1 cellular context compared by ENCODE assay signal in genomic region chr14:21455592-21455911, GRCh38.
TF ChIP-seq lines count a peak whose summit lies in the region.

No MANE protein-coding gene starts in this region.

TF ChIP-seq in HepG2, 621 proteins besides CTCF, POLR2A, EP300 and RAD21 (continues in another document):
- TF ChIP-seq RFX3 (CRISPR knock-in tag; IDR thresholded peaks at IDR 0.05) (no peak), NKX3-1 (CRISPR knock-in tag; IDR thresholded peaks at IDR 0.05) (no peak), KDM4B (CRISPR knock-in tag; IDR thresholded peaks at IDR 0.05) (no peak), CBX2 (IDR thresholded peaks at IDR 0.05; ENCODE audit: low read depth, low read length) (no peak), CBX2 (CRISPR knock-in tag; IDR thresholded peaks at IDR 0.05; ENCODE audit: low read depth) (no peak), ZSCAN25 (CRISPR knock-in tag; IDR thresholded peaks at IDR 0.05) (no peak; the same call in 1 of the 2 replicates), HIVEP1 (CRISPR knock-in tag; IDR thresholded peaks at IDR 0.05) (peak; percentile 73; the same call in 1 of the 2 replicates), ZNF549 (CRISPR knock-in tag; IDR thresholded peaks at IDR 0.05) (no peak), HNF4G (IDR thresholded peaks at IDR 0.05; ENCODE audit: borderline replicate concordance, low read depth, low read length) (peak; percentile 6; the same call in 1 of the 2 replicates), HNF4G (CRISPR knock-in tag; IDR thresholded peaks at IDR 0.05; ENCODE audit: borderline replicate concordance, low read depth) (no peak), HNF1B (CRISPR knock-in tag; IDR thresholded peaks at IDR 0.05) (0 out of 2 replicates have a peak, but pooled peaks have one; percentile 5), ZNF501 (CRISPR knock-in tag; IDR thresholded peaks at IDR 0.05) (no peak), ZNF691 (CRISPR knock-in tag; IDR thresholded peaks at IDR 0.05; ENCODE audit: borderline replicate concordance, low read depth) (peak; percentile 14; the same call in 1 of the 2 replicates), TCF7 (IDR thresholded peaks at IDR 0.05; ENCODE audit: low read depth) (no peak), PAX8 (CRISPR knock-in tag; IDR thresholded peaks at IDR 0.05; ENCODE audit: borderline replicate concordance) (no peak), DNMT1 (CRISPR knock-in tag; IDR thresholded peaks at IDR 0.05) (0 out of 2 replicates have a peak, but pooled peaks have one; percentile 22), POLR2G (IDR thresholded peaks at IDR 0.05; ENCODE audit: low read depth, low read length) (no peak), EEA1 (CRISPR knock-in tag; IDR thresholded peaks at IDR 0.05; ENCODE audit: borderline replicate concordance) (0 out of 2 replicates have a peak, but pooled peaks have one; percentile 62), ZFP90 (CRISPR knock-in tag; IDR thresholded peaks at IDR 0.05; ENCODE audit: borderline replicate concordance) (0 out of 2 replicates have a peak, but pooled peaks have one; percentile 20), ZNF496 (CRISPR knock-in tag; IDR thresholded peaks at IDR 0.05; ENCODE audit: insufficient replicate concordance) (no peak), ZNF296 (CRISPR knock-in tag; conservative IDR thresholded peaks at IDR 0.05) (0 out of 2 replicates have a peak, but pooled peaks have one; percentile 44), ZNF224 (CRISPR knock-in tag; IDR thresholded peaks at IDR 0.05) (peak; percentile 20; the same call in 1 of the 2 replicates), YEATS4 (CRISPR knock-in tag; IDR thresholded peaks at IDR 0.05; ENCODE audit: borderline replicate concordance) (no peak), NCOA2 (CRISPR knock-in tag; IDR thresholded peaks at IDR 0.05) (0 out of 2 replicates have a peak, but pooled peaks have one; percentile 1), KDM3A (CRISPR knock-in tag; IDR thresholded peaks at IDR 0.05; ENCODE audit: low read depth) (no peak), BHLHE40 (IDR thresholded peaks at IDR 0.05; ENCODE audit: low read length) (no peak), ZNF546 (CRISPR knock-in tag; conservative IDR thresholded peaks at IDR 0.05) (no peak), SAP130 (CRISPR knock-in tag; IDR thresholded peaks at IDR 0.05; ENCODE audit: low read depth) (no peak), AHDC1 (CRISPR knock-in tag; IDR thresholded peaks at IDR 0.05; ENCODE audit: borderline replicate concordance) (0 out of 2 replicates have a peak, but pooled peaks have one; percentile 16), MXD1 (CRISPR knock-in tag; IDR thresholded peaks at IDR 0.05) (no peak), JUND (CRISPR knock-in tag; IDR thresholded peaks at IDR 0.05) (no peak), KDM5A (IDR thresholded peaks at IDR 0.05; ENCODE audit: borderline replicate concordance, low read length) (no peak; the same call in 1 of the 2 replicates), ZNF724P (CRISPR knock-in tag; IDR thresholded peaks at IDR 0.05; ENCODE audit: borderline replicate concordance) (no peak; the same call in 1 of the 2 replicates), NR2F6 (IDR thresholded peaks at IDR 0.05) (no peak; the same call in 1 of the 2 replicates), NR2F6 (CRISPR knock-in tag; IDR thresholded peaks at IDR 0.05) (no peak), ZNF709 (CRISPR knock-in tag; IDR thresholded peaks at IDR 0.05) (no peak), ZNF547 (CRISPR knock-in tag; IDR thresholded peaks at IDR 0.05) (no peak), HIC2 (CRISPR knock-in tag; IDR thresholded peaks at IDR 0.05; ENCODE audit: low read depth) (no peak), ZNF775 (CRISPR knock-in tag; IDR thresholded peaks at IDR 0.05; ENCODE audit: borderline replicate concordance) (0 out of 2 replicates have a peak, but pooled peaks have one; percentile 47), ZFX (CRISPR knock-in tag; IDR thresholded peaks at IDR 0.05; ENCODE audit: low read depth) (no peak), ZNF574 (CRISPR knock-in tag; IDR thresholded peaks at IDR 0.05) (no peak), ZNF20 (CRISPR knock-in tag; IDR thresholded peaks at IDR 0.05) (peak; percentile 81; the same call in 1 of the 2 replicates), ZNF891 (CRISPR knock-in tag; IDR thresholded peaks at IDR 0.05) (peak; percentile 32; the same call in 1 of the 2 replicates), ZBTB7A (CRISPR knock-in tag; IDR thresholded peaks at IDR 0.05) (no peak), ZNF234 (CRISPR knock-in tag; conservative IDR thresholded peaks at IDR 0.05) (0 out of 2 replicates have a peak, but pooled peaks have one; percentile 26), ZC3H13 (CRISPR knock-in tag; IDR thresholded peaks at IDR 0.05) (0 out of 2 replicates have a peak, but pooled peaks have one; percentile 1), RBM39 (IDR thresholded peaks at IDR 0.05; ENCODE audit: low read depth, low read length, poor library complexity, severe bottlenecking) (peak; percentile 51), ZNF337 (CRISPR knock-in tag; IDR thresholded peaks at IDR 0.05; ENCODE audit: borderline replicate concordance, low read depth) (no peak)
- TF ChIP-seq, protein P1, sequence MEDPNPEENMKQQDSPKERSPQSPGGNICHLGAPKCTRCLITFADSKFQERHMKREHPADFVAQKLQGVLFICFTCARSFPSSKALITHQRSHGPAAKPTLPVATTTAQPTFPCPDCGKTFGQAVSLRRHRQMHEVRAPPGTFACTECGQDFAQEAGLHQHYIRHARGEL (CRISPR knock-in tag; IDR thresholded peaks at IDR 0.05) = no peak
- TF ChIP-seq, protein P2, sequence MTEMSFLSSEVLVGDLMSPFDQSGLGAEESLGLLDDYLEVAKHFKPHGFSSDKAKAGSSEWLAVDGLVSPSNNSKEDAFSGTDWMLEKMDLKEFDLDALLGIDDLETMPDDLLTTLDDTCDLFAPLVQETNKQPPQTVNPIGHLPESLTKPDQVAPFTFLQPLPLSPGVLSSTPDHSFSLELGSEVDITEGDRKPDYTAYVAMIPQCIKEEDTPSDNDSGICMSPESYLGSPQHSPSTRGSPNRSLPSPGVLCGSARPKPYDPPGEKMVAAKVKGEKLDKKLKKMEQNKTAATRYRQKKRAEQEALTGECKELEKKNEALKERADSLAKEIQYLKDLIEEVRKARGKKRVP (CRISPR knock-in tag; IDR thresholded peaks at IDR 0.05) = 0 out of 4 replicates have a peak, but pooled peaks of 1 of the 2 experiments have one; percentile 1
- TF ChIP-seq, protein P3, sequence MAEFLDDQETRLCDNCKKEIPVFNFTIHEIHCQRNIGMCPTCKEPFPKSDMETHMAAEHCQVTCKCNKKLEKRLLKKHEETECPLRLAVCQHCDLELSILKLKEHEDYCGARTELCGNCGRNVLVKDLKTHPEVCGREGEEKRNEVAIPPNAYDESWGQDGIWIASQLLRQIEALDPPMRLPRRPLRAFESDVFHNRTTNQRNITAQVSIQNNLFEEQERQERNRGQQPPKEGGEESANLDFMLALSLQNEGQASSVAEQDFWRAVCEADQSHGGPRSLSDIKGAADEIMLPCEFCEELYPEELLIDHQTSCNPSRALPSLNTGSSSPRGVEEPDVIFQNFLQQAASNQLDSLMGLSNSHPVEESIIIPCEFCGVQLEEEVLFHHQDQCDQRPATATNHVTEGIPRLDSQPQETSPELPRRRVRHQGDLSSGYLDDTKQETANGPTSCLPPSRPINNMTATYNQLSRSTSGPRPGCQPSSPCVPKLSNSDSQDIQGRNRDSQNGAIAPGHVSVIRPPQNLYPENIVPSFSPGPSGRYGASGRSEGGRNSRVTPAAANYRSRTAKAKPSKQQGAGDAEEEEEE (CRISPR knock-in tag; IDR thresholded peaks at IDR 0.05; ENCODE audit: borderline replicate concordance) = no peak
- TF ChIP-seq, protein P4, sequence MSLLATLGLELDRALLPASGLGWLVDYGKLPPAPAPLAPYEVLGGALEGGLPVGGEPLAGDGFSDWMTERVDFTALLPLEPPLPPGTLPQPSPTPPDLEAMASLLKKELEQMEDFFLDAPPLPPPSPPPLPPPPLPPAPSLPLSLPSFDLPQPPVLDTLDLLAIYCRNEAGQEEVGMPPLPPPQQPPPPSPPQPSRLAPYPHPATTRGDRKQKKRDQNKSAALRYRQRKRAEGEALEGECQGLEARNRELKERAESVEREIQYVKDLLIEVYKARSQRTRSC (CRISPR knock-in tag; IDR thresholded peaks at IDR 0.05; ENCODE audit: low read depth) = peak; percentile 25; the same call in 1 of the 2 replicates
